In genomic region chr2:98771771-98772521, GRCh38 we compare ENCODE assay signal across 8 cellular contexts.
DNase-seq lines count a peak whose midpoint lies in the region; ATAC-seq and TF ChIP-seq lines count a peak whose summit lies in the region.

No MANE protein-coding gene starts in this region.

- no peak overlapping the region for H3K4me3 ChIP-seq in cardiac fibroblast (replicated peaks in 1 of 2; ENCODE audit: low read depth in 2 of 2, low read length in 2 of 2)
- peak overlapping the region in 3 of 7 experiments; percentile 2 to 18 (median 16) for H3K4me3 ChIP-seq in skin epidermis

- H3K4me3 Mint-ChIP-seq in T-helper 2 cell treated with Interferon-gamma antibody and Interleukin-4, amounts not matched to agents 5 μg/mL and 100 μg/mL, for 36 hours, result peak overlapping the region; percentile 92

- peak overlapping the region in 16 of 21 experiments; percentile 6 to 90 (median 57) for H3K27ac ChIP-seq in skin epidermis

- DNase-seq in T-helper 2 cell treated with Interferon-gamma antibody and Interleukin-4, amounts not matched to agents 5 μg/mL and 100 μg/mL, for 36 hours (ENCODE audit: low spot score), result peak; percentile 59
- peak; percentile 70 to 72 for DNase-seq in cardiac fibroblast (ENCODE audit: low read depth in 2 of 2)
- no peak for DNase-seq in T1000 (lab: John Stamatoyannopoulos, UW)
- DNase-seq in dedifferentiated amniotic fluid mesenchymal stem cell (ENCODE audit: extremely low spot score), result no peak

- peaks cover 61% of the 10 kb centered on the region for H3K4me1 Mint-ChIP-seq in T-helper 2 cell treated with Interferon-gamma antibody and Interleukin-4, amounts not matched to agents 5 μg/mL and 100 μg/mL, for 36 hours (ENCODE audit: low read depth)

- ATAC-seq in GM19395 (IDR thresholded peaks at IDR 0.05; ENCODE audit: unreplicated experiment) (peak; percentile 56), GM21526 (IDR thresholded peaks at IDR 0.05; ENCODE audit: low FRiP score, unreplicated experiment) (no peak), HG02588 (IDR thresholded peaks at IDR 0.05; ENCODE audit: unreplicated experiment) (no peak)

- H3K27me3 Mint-ChIP-seq in T-helper 2 cell treated with Interferon-gamma antibody and Interleukin-4, amounts not matched to agents 5 μg/mL and 100 μg/mL, for 36 hours (ENCODE audit: low read depth), result no peaks in the 10 kb centered on the region

- peaks cover 14% of the 10 kb centered on the region for H3K36me3 Mint-ChIP-seq in T-helper 2 cell treated with Interferon-gamma antibody and Interleukin-4, amounts not matched to agents 5 μg/mL and 100 μg/mL, for 36 hours (ENCODE audit: low read depth)

- H3K27ac Mint-ChIP-seq in T-helper 2 cell treated with Interferon-gamma antibody and Interleukin-4, amounts not matched to agents 5 μg/mL and 100 μg/mL, for 36 hours, result peak overlapping the region; percentile 99

- no peaks in the 10 kb centered on the region for H3K9me3 Mint-ChIP-seq in T-helper 2 cell treated with Interferon-gamma antibody and Interleukin-4, amounts not matched to agents 5 μg/mL and 100 μg/mL, for 36 hours

- no peak for TF ChIP-seq CTCF in cardiac fibroblast (IDR thresholded peaks at IDR 0.05; ENCODE audit: low read depth, low read length)

Comparison
In these comparisons a context has a peak if more than half of its experiments do, and no peak if none do; other contexts are left out.
1. DNase-seq: peak in T-helper 2 cell treated with Interferon-gamma antibody and Interleukin-4, amounts not matched to agents 5 μg/mL and 100 μg/mL, for 36 hours (single experiment) and cardiac fibroblast (2 of 2); none in T1000 (single experiment) and dedifferentiated amniotic fluid mesenchymal stem cell (single experiment).